19 cellular contexts compared by ENCODE assay signal in genomic region chr18:37314534-37314933, GRCh38.
"Had no signal": no experiment of that assay in that cellular context is flagged by ENCODE, and none has a peak within 500 bp of the region (broad histone marks: within the 10 kb centered on the region; RNA-seq: fewer than 3 reads in every experiment).

No MANE protein-coding gene starts in this region.

- H3K27ac ChIP-seq: dorsolateral prefrontal cortex, epithelial cell of prostate, thyroid gland had no signal

- H3K27ac Mint-ChIP-seq: activated CD8-positive, alpha-beta T cell treated with anti-CD3 and anti-CD28 coated beads for 36 hours; activated naive CD4-positive, alpha-beta T cell treated with anti-CD3 and anti-CD28 coated beads for 36 hours; progenitor cell of endocrine pancreas had no signal

- H3K4me3 ChIP-seq: dorsolateral prefrontal cortex, thyroid gland had no signal

- H3K9me3 ChIP-seq: thyroid gland had no signal

- H3K4me3 Mint-ChIP-seq: activated CD8-positive, alpha-beta T cell treated with anti-CD3 and anti-CD28 coated beads for 36 hours; activated naive CD4-positive, alpha-beta T cell treated with anti-CD3 and anti-CD28 coated beads for 36 hours; brain had no signal

- H3K27me3 ChIP-seq: dorsolateral prefrontal cortex, thyroid gland had no signal

- H3K27me3 Mint-ChIP-seq: activated CD8-positive, alpha-beta T cell treated with anti-CD3 and anti-CD28 coated beads for 36 hours had no signal

- H3K36me3 ChIP-seq: thyroid gland had no signal

- H3K36me3 Mint-ChIP-seq: brain had no signal

- FAIRE-seq: colon, urothelium cell line had no signal

- DNase-seq: activated CD4-positive, alpha-beta T cell treated with anti-CD3 and anti-CD28 coated beads for 48 hours; activated CD4-positive, CD25-positive, alpha-beta regulatory T cell; activated CD8-positive, alpha-beta T cell treated with anti-CD3 and anti-CD28 coated beads for 36 hours; activated naive CD4-positive, alpha-beta T cell treated with anti-CD3 and anti-CD28 coated beads for 36 hours; activated T-cell treated with anti-CD3 and anti-CD28 coated beads, Interleukin-2, amount 50 U/mL, for 1 hour; caudate nucleus; dorsolateral prefrontal cortex; foreskin fibroblast; glutamatergic neuron; kidney glomerular epithelial cell; left ventricle myocardium superior; stimulated activated CD4-positive, alpha-beta T cell treated with anti-CD3 and anti-CD28 coated beads, Interleukin-2, amount 100 ng/mL, for 24 hours; stimulated activated naive CD4-positive, alpha-beta T cell treated with Interleukin-2 at 50 U/mL for 16 hours; thyroid gland had no signal

- ATAC-seq: activated CD8-positive, alpha-beta T cell treated with anti-CD3 and anti-CD28 coated beads for 36 hours; left ventricle myocardium superior had no signal

- H3K9me3 Mint-ChIP-seq: activated CD8-positive, alpha-beta T cell treated with anti-CD3 and anti-CD28 coated beads for 36 hours; activated naive CD4-positive, alpha-beta T cell treated with anti-CD3 and anti-CD28 coated beads for 36 hours; brain had no signal
